Comparison of ENCODE assay signal across 19 cellular contexts in the genomic region with DNA sequence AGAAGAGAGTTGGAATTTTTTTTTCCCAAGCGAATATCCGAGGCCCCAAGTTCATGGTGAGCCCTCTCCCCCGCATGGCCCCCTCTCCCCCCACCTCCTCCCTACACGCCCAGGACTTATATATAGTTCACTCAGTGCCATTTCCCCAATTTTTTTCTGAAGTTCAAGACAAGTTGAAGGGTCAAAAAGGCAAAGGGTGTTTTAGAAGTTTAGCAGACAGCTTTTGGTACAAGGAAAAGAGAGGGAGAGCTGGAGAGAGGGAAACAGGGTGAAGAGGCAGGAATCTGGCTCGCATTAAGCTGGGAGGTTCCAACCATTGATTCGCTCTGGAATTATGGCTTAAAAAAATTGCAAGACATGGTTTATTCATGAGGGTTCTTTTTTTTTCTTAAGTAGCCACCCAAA.
"Had no signal": no experiment of that assay in that cellular context is flagged by ENCODE, and none has a peak within 500 bp of the region (broad histone marks: within the 10 kb centered on the region; RNA-seq: fewer than 3 reads in every experiment).

No MANE protein-coding gene starts in this region.

- DNase-seq: activated CD4-positive, alpha-beta T cell treated with anti-CD3 and anti-CD28 coated beads, Interleukin-2, amount 50 U/mL, for 1 hour; activated CD8-positive, alpha-beta memory T cell treated with anti-CD3 and anti-CD28 coated beads, Interleukin-2, amount 50 U/mL, for 4 hours; activated effector memory CD4-positive, alpha-beta T cell treated with Interleukin-2 at 50 U/mL for 16 hours; activated naive CD4-positive, alpha-beta T cell treated with anti-CD3 and anti-CD28 coated beads, Interleukin-2, amount 10 ng/mL, durations not matched to agents 7 days and 5 days; activated naive CD8-positive, alpha-beta T cell treated with anti-CD3 and anti-CD28 coated beads, Interleukin-2, amount 50 U/mL, for 24 hours; activated T-cell treated with anti-CD3 and anti-CD28 coated beads, Interleukin-2, amount 50 U/mL, for 48 hours; effector CD4-positive, alpha-beta T cell; mucosa of descending colon; naive B cell; sigmoid colon; spleen; stimulated activated CD4-positive, alpha-beta T cell treated with anti-CD3 and anti-CD28 coated beads, Interleukin-4, amount 100 ng/mL, for 4 hours; testis; upper lobe of right lung had no signal

- H3K27me3 Mint-ChIP-seq: activated naive CD4-positive, alpha-beta T cell treated with anti-CD3 and anti-CD28 coated beads, Interleukin-2, amount 10 ng/mL, durations not matched to agents 7 days and 5 days; stimulated activated memory B cell treated with anti-CD40 and anti-IgM and Interleukin-4, amounts not matched to agents 10 μg/mL and 1 μg/mL and 100 μg/mL, for 72 hours had no signal

- H3K4me3 ChIP-seq: coronary artery, gastroesophageal sphincter, lung, mucosa of descending colon, sigmoid colon, spleen, upper lobe of right lung had no signal

- H3K36me3 ChIP-seq: gastroesophageal sphincter, sigmoid colon, spleen, upper lobe of right lung had no signal

- H3K27ac ChIP-seq: coronary artery, testis, upper lobe of right lung had no signal

- H3K4me1 Mint-ChIP-seq: activated naive CD4-positive, alpha-beta T cell treated with anti-CD3 and anti-CD28 coated beads, Interleukin-2, amount 10 ng/mL, durations not matched to agents 7 days and 5 days; activated naive CD8-positive, alpha-beta T cell treated with anti-CD3 and anti-CD28 coated beads, Interleukin-2, amount 50 U/mL, for 24 hours; naive B cell; stimulated activated memory B cell treated with anti-CD40 and anti-IgM and Interleukin-4, amounts not matched to agents 10 μg/mL and 1 μg/mL and 100 μg/mL, for 72 hours had no signal

- H3K27me3 ChIP-seq: sigmoid colon, testis, upper lobe of right lung had no signal

- H3K9me3 ChIP-seq: mucosa of descending colon, upper lobe of right lung had no signal

- H3K36me3 Mint-ChIP-seq: activated naive CD4-positive, alpha-beta T cell treated with anti-CD3 and anti-CD28 coated beads, Interleukin-2, amount 10 ng/mL, durations not matched to agents 7 days and 5 days; brain; naive B cell; stimulated activated memory B cell treated with anti-CD40 and anti-IgM and Interleukin-4, amounts not matched to agents 10 μg/mL and 1 μg/mL and 100 μg/mL, for 72 hours had no signal

- H3K4me3 Mint-ChIP-seq: activated naive CD4-positive, alpha-beta T cell treated with anti-CD3 and anti-CD28 coated beads, Interleukin-2, amount 10 ng/mL, durations not matched to agents 7 days and 5 days; activated naive CD8-positive, alpha-beta T cell treated with anti-CD3 and anti-CD28 coated beads, Interleukin-2, amount 50 U/mL, for 24 hours; naive B cell; stimulated activated memory B cell treated with anti-CD40 and anti-IgM and Interleukin-4, amounts not matched to agents 10 μg/mL and 1 μg/mL and 100 μg/mL, for 72 hours had no signal

- H3K27ac Mint-ChIP-seq: activated naive CD4-positive, alpha-beta T cell treated with anti-CD3 and anti-CD28 coated beads, Interleukin-2, amount 10 ng/mL, durations not matched to agents 7 days and 5 days; activated naive CD8-positive, alpha-beta T cell treated with anti-CD3 and anti-CD28 coated beads, Interleukin-2, amount 50 U/mL, for 24 hours; naive B cell; stimulated activated memory B cell treated with anti-CD40 and anti-IgM and Interleukin-4, amounts not matched to agents 10 μg/mL and 1 μg/mL and 100 μg/mL, for 72 hours had no signal

- H3K4me1 ChIP-seq: sigmoid colon, testis, upper lobe of right lung had no signal
